ENCODE assay signal across 8 cellular contexts in genomic region chr9:133135193-133135745, GRCh38. TPM values are rescaled to one million over a fixed set of nuclear protein-coding genes. Genes with fewer than 3 reads are reported as not detected.
DNase-seq lines count a peak whose midpoint lies in the region; TF ChIP-seq lines count a peak whose summit lies in the region.

No MANE protein-coding gene starts in this region.

- no peaks in the 10 kb centered on the region for H3K9me3 ChIP-seq in prostate gland

- intact Hi-C loops in prostate gland (cut with DNase I): no loop called here

- H3K27me3 ChIP-seq in prostate gland (replicated peaks; ENCODE audit: insufficient read depth): no peaks in the 10 kb centered on the region

- TF ChIP-seq POLR2A in prostate gland (IDR thresholded peaks at IDR 0.05): no peak

- 3% methylated on average over 7 of the region's 7 CpGs for WGBS in prostate gland

- H3K4me3 ChIP-seq in fibroblast of villous mesenchyme (ENCODE audit: low read depth, low read length): no peak overlapping the region
- no peak overlapping the region for H3K4me3 ChIP-seq in prostate gland

- TF ChIP-seq CTCF in fibroblast of villous mesenchyme (IDR thresholded peaks at IDR 0.05; ENCODE audit: insufficient read depth, low read depth, low read length): no peak
- TF ChIP-seq CTCF in prostate gland (IDR thresholded peaks at IDR 0.05): no peak
- no peak for TF ChIP-seq CTCF in GM20000 (IDR thresholded peaks at IDR 0.05; ENCODE audit: extremely low read depth, missing control alignments)

- DNase-seq in C1 segment of cervical spinal cord (lab: John Stamatoyannopoulos, UW) (peak in 9 of 14 donors; percentile 34 to 86 (median 60)), NCI-H2029 treated with DMSO at 0.1 percent for 48 hours (lab: John Stamatoyannopoulos, UW) (peak; percentile 48), activated gamma-delta T cell (lab: John Stamatoyannopoulos, UW) (peak; percentile 44), fibroblast of villous mesenchyme (ENCODE audit: low read depth) (peak; percentile 81), prostate gland (ENCODE audit: low spot score) (peak; percentile 65), NCI-H774 (lab: John Stamatoyannopoulos, UW) (no peak), NCI-H1048 (lab: John Stamatoyannopoulos, UW) (no peak), GM20000 (ENCODE audit: low spot score) (no peak)

- peaks cover 28% of the 10 kb centered on the region for H3K4me1 ChIP-seq in prostate gland (replicated peaks)

- no peaks in the 10 kb centered on the region for H3K36me3 ChIP-seq in prostate gland

- H3K27ac ChIP-seq in prostate gland: peak overlapping the region; percentile 82 to 89

RNA-seq across cellular contexts. Expression of gene RALGDS, which starts 14.2 kb away (rescaled TPM):
- total RNA-seq in fibroblast of villous mesenchyme (13.8 and 17.4 TPM in 2 replicates), prostate gland (10 to 100 TPM; 49.6 to 77.4 TPM)

RNA-seq across cellular contexts. Expression of gene GBGT1, which starts 28.4 kb away (rescaled TPM):
- 4.7 and 5.8 TPM in 2 replicates for total RNA-seq in fibroblast of villous mesenchyme
- 10 to 100 TPM; 10.7 to 14.0 TPM for total RNA-seq in prostate gland

Comparison
In these comparisons a context has a peak if more than half of its experiments do, and no peak if none do; other contexts are left out.
1. DNase-seq: peak in C1 segment of cervical spinal cord (9 of 14), NCI-H2029 treated with DMSO at 0.1 percent for 48 hours (single experiment), activated gamma-delta T cell (single experiment), fibroblast of villous mesenchyme (single experiment) and prostate gland (single experiment); none in NCI-H774 (single experiment), NCI-H1048 (single experiment) and GM20000 (single experiment).